9 cellular contexts compared by ENCODE assay signal in genomic region chr3:174355505-174355904, GRCh38.
DNase-seq lines count a peak whose midpoint lies in the region; ATAC-seq, FAIRE-seq and TF ChIP-seq lines count a peak whose summit lies in the region.
"Had no signal": no experiment of that assay in that cellular context is flagged by ENCODE, and none has a peak within 500 bp of the region (broad histone marks: within the 10 kb centered on the region; RNA-seq: fewer than 3 reads in every experiment).

No MANE protein-coding gene starts in this region.

- no peaks in the 10 kb centered on the region for H3K36me3 ChIP-seq in bronchial epithelial cell (ENCODE audit: control insufficient read depth, insufficient read depth, low read length)
- H3K36me3 ChIP-seq: neutrophil had no signal

- H3K27ac ChIP-seq in coronary artery: no peak overlapping the region
- H3K27ac ChIP-seq: neutrophil had no signal

- ATAC-seq in HG02642 (IDR thresholded peaks at IDR 0.05; ENCODE audit: poor library complexity, unreplicated experiment): no peak

- DNase-seq in NCI-H1105 treated with DMSO at 0.1 percent for 48 hours (lab: John Stamatoyannopoulos, UW): peak; percentile 31
- DNase-seq in NCI-H1105 (lab: John Stamatoyannopoulos, UW): no peak
- DNase-seq in NCI-H146 (lab: John Stamatoyannopoulos, UW): peak; percentile 66
- DNase-seq in bronchial epithelial cell (ENCODE audit: low read depth): peak; percentile 45
- DNase-seq in pons (ENCODE audit: low spot score): peak; percentile 53
- DNase-seq in coronary artery (ENCODE audit: low spot score): no peak
- DNase-seq in D341Med (ENCODE audit: low spot score): no peak

- TF ChIP-seq CTCF in bronchial epithelial cell (IDR thresholded peaks at IDR 0.05; ENCODE audit: insufficient read depth, low read length, severe bottlenecking) (peak; percentile 32), coronary artery (IDR thresholded peaks at IDR 0.05) (no peak)

- no peak overlapping the region for H3K4me3 ChIP-seq in bronchial epithelial cell (ENCODE audit: low read depth, low read length)
- H3K4me3 ChIP-seq in coronary artery: no peak overlapping the region

- H3K27me3 ChIP-seq in bronchial epithelial cell (ENCODE audit: control insufficient read depth, insufficient read depth, low read length): no peaks in the 10 kb centered on the region
- H3K27me3 ChIP-seq: neutrophil had no signal

- no peak for FAIRE-seq in bronchial epithelial cell (lab: Jason Lieb, UNC)

Comparison
In these comparisons a context has a peak if more than half of its experiments do, and no peak if none do; other contexts are left out.
1. DNase-seq: peak in NCI-H1105 treated with DMSO at 0.1 percent for 48 hours (single experiment), NCI-H146 (single experiment), bronchial epithelial cell (single experiment) and pons (single experiment); none in NCI-H1105 (single experiment), coronary artery (single experiment) and D341Med (single experiment).